Comparison of ENCODE assay signal across 10 cellular contexts in genomic region chr3:56787258-56787777, GRCh38. TPM values are rescaled to one million over a fixed set of nuclear protein-coding genes. Genes with fewer than 3 reads are reported as not detected.
DNase-seq lines count a peak whose midpoint lies in the region; ATAC-seq and TF ChIP-seq lines count a peak whose summit lies in the region.
"Had no signal": no experiment of that assay in that cellular context is flagged by ENCODE, and none has a peak within 500 bp of the region (broad histone marks: within the 10 kb centered on the region; RNA-seq: fewer than 3 reads in every experiment).

No MANE protein-coding gene starts in this region.

- no peak for DNase-seq in right cardiac atrium
- DNase-seq in Right ventricle myocardium superior = no peak
- no peak for DNase-seq in activated CD4-positive, alpha-beta memory T cell treated with anti-CD3 and anti-CD28 coated beads, Interleukin-2, amount 10 ng/mL, durations not matched to agents 7 days and 5 days
- DNase-seq in middle frontal gyrus (ENCODE audit: extremely low spot score, low spot score) = peak; percentile 1
- no peak for DNase-seq in uterus
- no peak for DNase-seq in left colon
- DNase-seq: activated CD4-positive, alpha-beta T cell treated with anti-CD3 and anti-CD28 coated beads, Interleukin-2, amount 50 U/mL, for 48 hours; NCI-H1048 had no signal

- H3K36me3 ChIP-seq in uterus = no peaks in the 10 kb centered on the region

- H3K36me3 Mint-ChIP-seq in activated CD4-positive, alpha-beta memory T cell treated with anti-CD3 and anti-CD28 coated beads, Interleukin-2, amount 10 ng/mL, durations not matched to agents 7 days and 5 days (ENCODE audit: low read depth) = peaks cover 33% of the 10 kb centered on the region

- H3K9me3 ChIP-seq in right cardiac atrium (ENCODE audit: control insufficient read depth, low read length) = no peaks in the 10 kb centered on the region
- no peaks in the 10 kb centered on the region for H3K9me3 ChIP-seq in uterus

- intact Hi-C loops in right cardiac atrium (cut with DNase I) (no loop called here), Right ventricle myocardium superior (cut with DNase I) (no loop called here), uterus (cut with DNase I; ENCODE audit: low total_unique reads) (no loop called here), left colon (cut with DNase I, micrococcal nuclease) (no loop called here)

- no peak for TF ChIP-seq CTCF in uterus (IDR thresholded peaks at IDR 0.05)

- no peaks in the 10 kb centered on the region for H3K27me3 ChIP-seq in right cardiac atrium (ENCODE audit: control insufficient read depth, insufficient read depth)
- H3K27me3 ChIP-seq in uterus = no peaks in the 10 kb centered on the region

- H3K27ac ChIP-seq in right cardiac atrium (ENCODE audit: low read length) (peak overlapping the region; percentile 24), uterus (peak overlapping the region; percentile 39 to 66)

- 84% methylated on average over 9 of the region's 9 CpGs for WGBS in right cardiac atrium

- TF ChIP-seq POLR2A in uterus (IDR thresholded peaks at IDR 0.05) = no peak

- H3K4me3 Mint-ChIP-seq in activated CD4-positive, alpha-beta memory T cell treated with anti-CD3 and anti-CD28 coated beads, Interleukin-2, amount 10 ng/mL, durations not matched to agents 7 days and 5 days = peak overlapping the region; percentile 26

- POLR2A ChIA-PET in activated CD4-positive, alpha-beta memory T cell treated with anti-CD3 and anti-CD28 coated beads, Interleukin-2, amount 10 ng/mL, durations not matched to agents 7 days and 5 days (lab: Charles Lee) = interaction anchor here (1.7 to 6.2 kb wide), 7 partner anchors 11 to 129 kb away, joined by 9 to 168 read pairs (median 25); partner anchors contain the start of genes ARHGEF3 and TASOR

- H3K4me1 Mint-ChIP-seq in activated CD4-positive, alpha-beta memory T cell treated with anti-CD3 and anti-CD28 coated beads, Interleukin-2, amount 10 ng/mL, durations not matched to agents 7 days and 5 days = peaks cover 99% of the 10 kb centered on the region

- H3K27ac Mint-ChIP-seq in activated CD4-positive, alpha-beta memory T cell treated with anti-CD3 and anti-CD28 coated beads, Interleukin-2, amount 10 ng/mL, durations not matched to agents 7 days and 5 days = peak overlapping the region; percentile 93

- peaks cover 32% of the 10 kb centered on the region for H3K4me1 ChIP-seq in right cardiac atrium (ENCODE audit: control insufficient read depth, insufficient read depth, low read length)
- peaks cover 0 to 9% of the 10 kb centered on the region in 2 donors for H3K4me1 ChIP-seq in uterus

- no peak overlapping the region for H3K4me3 ChIP-seq in right cardiac atrium (ENCODE audit: low read length)
- no peak overlapping the region for H3K4me3 ChIP-seq in uterus

- CTCF ChIA-PET in activated CD4-positive, alpha-beta memory T cell treated with anti-CD3 and anti-CD28 coated beads, Interleukin-2, amount 10 ng/mL, durations not matched to agents 7 days and 5 days (lab: Charles Lee) = interaction anchor here (3.6 to 6.2 kb wide), 3 partner anchors 12 to 33 kb away, joined by 14 to 118 read pairs (median 111); partner anchors contain the start of gene ARHGEF3

- ATAC-seq in right cardiac atrium (no peak), Right ventricle myocardium superior (ENCODE audit: poor library complexity) (no peak), left colon (no peak), GM18861 (IDR thresholded peaks at IDR 0.05; ENCODE audit: unreplicated experiment) (no peak), GM18907 (IDR thresholded peaks at IDR 0.05; ENCODE audit: unreplicated experiment) (no peak)

- no peaks in the 10 kb centered on the region for H3K27me3 Mint-ChIP-seq in activated CD4-positive, alpha-beta memory T cell treated with anti-CD3 and anti-CD28 coated beads, Interleukin-2, amount 10 ng/mL, durations not matched to agents 7 days and 5 days

- no peaks in the 10 kb centered on the region for H3K9me3 Mint-ChIP-seq in activated CD4-positive, alpha-beta memory T cell treated with anti-CD3 and anti-CD28 coated beads, Interleukin-2, amount 10 ng/mL, durations not matched to agents 7 days and 5 days

RNA-seq across cellular contexts. Expression of gene ARHGEF3, which starts 14.4 kb away (rescaled TPM):
- total RNA-seq in right cardiac atrium (10 to 100 TPM; 10.0 to 11.4 (median 11.2) TPM), Right ventricle myocardium superior (15.0 TPM), uterus (10 to 100 TPM; 15.9 to 79.4 (median 44.8) TPM), left colon (10 to 100 TPM; 14.8 to 20.0 TPM)
- polyA plus RNA-seq in right cardiac atrium = 5.9 TPM
- total RNA-seq in activated CD4-positive, alpha-beta memory T cell treated with anti-CD3 and anti-CD28 coated beads, Interleukin-2, amount 10 ng/mL, durations not matched to agents 7 days and 5 days = 10 to 100 TPM; 71.3 TPM
